21 cellular contexts compared by ENCODE assay signal in the genomic region with DNA sequence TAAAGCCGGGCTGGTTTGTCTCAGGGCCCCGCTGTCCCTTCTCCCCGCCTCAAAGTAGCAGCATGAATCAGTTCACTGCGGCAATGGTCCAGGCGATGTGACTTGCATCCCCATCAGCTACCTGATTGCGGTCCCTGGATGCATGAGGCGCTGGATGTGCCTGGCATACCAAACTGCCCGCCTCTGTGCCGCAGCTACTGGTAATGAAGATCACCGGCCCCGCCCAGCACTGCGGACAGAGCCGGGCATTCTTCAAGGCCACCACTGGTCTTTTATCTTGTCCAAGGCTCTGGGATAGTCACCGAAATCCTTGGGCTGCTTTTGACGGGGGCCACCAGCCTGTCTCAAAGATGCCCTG.
DNase-seq lines count a peak whose midpoint lies in the region; ATAC-seq lines count a peak whose summit lies in the region.
"Had no signal": no experiment of that assay in that cellular context is flagged by ENCODE, and none has a peak within 500 bp of the region (broad histone marks: within the 10 kb centered on the region; RNA-seq: fewer than 3 reads in every experiment).

No MANE protein-coding gene starts in this region.

- no peak overlapping the region for H3K4me3 Mint-ChIP-seq in activated naive CD4-positive, alpha-beta T cell treated with anti-CD3 and anti-CD28 coated beads, Interleukin-2, amount 10 ng/mL, durations not matched to agents 7 days and 5 days
- H3K4me3 Mint-ChIP-seq: activated CD8-positive, alpha-beta T cell treated with anti-CD3 and anti-CD28 coated beads for 36 hours; stimulated activated naive B cell treated with anti-CD40 and anti-IgM and Interleukin-4, amounts not matched to agents 10 μg/mL and 1 μg/mL and 100 μg/mL, for 72 hours had no signal

- H3K27me3 Mint-ChIP-seq in activated naive CD4-positive, alpha-beta T cell treated with anti-CD3 and anti-CD28 coated beads, Interleukin-2, amount 10 ng/mL, durations not matched to agents 7 days and 5 days, result peaks cover 9% of the 10 kb centered on the region
- H3K27me3 Mint-ChIP-seq: activated CD8-positive, alpha-beta T cell treated with anti-CD3 and anti-CD28 coated beads for 36 hours had no signal

- H3K36me3 Mint-ChIP-seq in activated naive CD4-positive, alpha-beta T cell treated with anti-CD3 and anti-CD28 coated beads, Interleukin-2, amount 10 ng/mL, durations not matched to agents 7 days and 5 days, result no peaks in the 10 kb centered on the region
- H3K36me3 Mint-ChIP-seq: stimulated activated naive B cell treated with anti-CD40 and anti-IgM and Interleukin-4, amounts not matched to agents 10 μg/mL and 1 μg/mL and 100 μg/mL, for 72 hours had no signal

- H3K9me3 Mint-ChIP-seq in activated naive CD4-positive, alpha-beta T cell treated with anti-CD3 and anti-CD28 coated beads, Interleukin-2, amount 10 ng/mL, durations not matched to agents 7 days and 5 days, result no peaks in the 10 kb centered on the region
- H3K9me3 Mint-ChIP-seq: activated CD8-positive, alpha-beta T cell treated with anti-CD3 and anti-CD28 coated beads for 36 hours; stimulated activated naive B cell treated with anti-CD40 and anti-IgM and Interleukin-4, amounts not matched to agents 10 μg/mL and 1 μg/mL and 100 μg/mL, for 72 hours had no signal

- H3K4me1 Mint-ChIP-seq in activated naive CD4-positive, alpha-beta T cell treated with anti-CD3 and anti-CD28 coated beads, Interleukin-2, amount 10 ng/mL, durations not matched to agents 7 days and 5 days, result no peaks in the 10 kb centered on the region
- H3K4me1 Mint-ChIP-seq: stimulated activated naive B cell treated with anti-CD40 and anti-IgM and Interleukin-4, amounts not matched to agents 10 μg/mL and 1 μg/mL and 100 μg/mL, for 72 hours had no signal

- CTCF ChIA-PET in activated naive CD4-positive, alpha-beta T cell treated with anti-CD3 and anti-CD28 coated beads, Interleukin-2, amount 10 ng/mL, durations not matched to agents 7 days and 5 days (lab: Charles Lee), result no interaction called here

- DNase-seq in NCI-H2227 treated with DMSO at 0.1 percent for 48 hours (lab: John Stamatoyannopoulos, UW) (peak; percentile 48), cerebellum (ENCODE audit: low spot score) (peak; percentile 33), medulla oblongata (ENCODE audit: extremely low spot score) (peak; percentile 93), superior temporal gyrus (ENCODE audit: extremely low spot score) (peak; percentile 80), NCI-H510A treated with DMSO at 0.1 percent for 48 hours (lab: John Stamatoyannopoulos, UW) (no peak)
- no peak for DNase-seq in activated naive CD4-positive, alpha-beta T cell treated with anti-CD3 and anti-CD28 coated beads, Interleukin-2, amount 10 ng/mL, durations not matched to agents 7 days and 5 days
- DNase-seq: activated CD8-positive, alpha-beta T cell treated with anti-CD3 and anti-CD28 coated beads for 36 hours; activated naive CD4-positive, alpha-beta T cell treated with Interleukin-2 at 50 U/mL for 16 hours; activated T-cell treated with anti-CD3 and anti-CD28 coated beads, Interleukin-2, amount 50 U/mL, for 1 hour; colonic mucosa; DND-41; Kasumi-1; NCI-H1092; NCI-H2081; NCI-H524; pancreas; stimulated activated CD4-positive, alpha-beta T cell treated with anti-CD3 and anti-CD28 coated beads, Interleukin-2, amount 100 ng/mL, for 24 hours; stimulated activated naive B cell treated with anti-CD40 and anti-IgM and Interleukin-4, amounts not matched to agents 10 μg/mL and 1 μg/mL and 100 μg/mL, for 72 hours; T-helper 9 cell had no signal

- no peak overlapping the region for H3K27ac Mint-ChIP-seq in activated naive CD4-positive, alpha-beta T cell treated with anti-CD3 and anti-CD28 coated beads, Interleukin-2, amount 10 ng/mL, durations not matched to agents 7 days and 5 days
- H3K27ac Mint-ChIP-seq: activated CD8-positive, alpha-beta T cell treated with anti-CD3 and anti-CD28 coated beads for 36 hours; stimulated activated naive B cell treated with anti-CD40 and anti-IgM and Interleukin-4, amounts not matched to agents 10 μg/mL and 1 μg/mL and 100 μg/mL, for 72 hours had no signal

- ATAC-seq in GM19467 (IDR thresholded peaks at IDR 0.05; ENCODE audit: unreplicated experiment), result no peak
- ATAC-seq: activated CD8-positive, alpha-beta T cell treated with anti-CD3 and anti-CD28 coated beads for 36 hours; HCT116; stimulated activated naive B cell treated with anti-CD40 and anti-IgM and Interleukin-4, amounts not matched to agents 10 μg/mL and 1 μg/mL and 100 μg/mL, for 72 hours had no signal

Comparison
In these comparisons a context has a peak if more than half of its experiments do, and no peak if none do; other contexts are left out.
1. DNase-seq: peak in NCI-H2227 treated with DMSO at 0.1 percent for 48 hours (single experiment), cerebellum (single experiment), medulla oblongata (single experiment) and superior temporal gyrus (single experiment); none in NCI-H510A treated with DMSO at 0.1 percent for 48 hours (single experiment) and activated naive CD4-positive, alpha-beta T cell treated with anti-CD3 and anti-CD28 coated beads, Interleukin-2, amount 10 ng/mL, durations not matched to agents 7 days and 5 days (single experiment).